8 cellular contexts compared by ENCODE assay signal in the genomic region with DNA sequence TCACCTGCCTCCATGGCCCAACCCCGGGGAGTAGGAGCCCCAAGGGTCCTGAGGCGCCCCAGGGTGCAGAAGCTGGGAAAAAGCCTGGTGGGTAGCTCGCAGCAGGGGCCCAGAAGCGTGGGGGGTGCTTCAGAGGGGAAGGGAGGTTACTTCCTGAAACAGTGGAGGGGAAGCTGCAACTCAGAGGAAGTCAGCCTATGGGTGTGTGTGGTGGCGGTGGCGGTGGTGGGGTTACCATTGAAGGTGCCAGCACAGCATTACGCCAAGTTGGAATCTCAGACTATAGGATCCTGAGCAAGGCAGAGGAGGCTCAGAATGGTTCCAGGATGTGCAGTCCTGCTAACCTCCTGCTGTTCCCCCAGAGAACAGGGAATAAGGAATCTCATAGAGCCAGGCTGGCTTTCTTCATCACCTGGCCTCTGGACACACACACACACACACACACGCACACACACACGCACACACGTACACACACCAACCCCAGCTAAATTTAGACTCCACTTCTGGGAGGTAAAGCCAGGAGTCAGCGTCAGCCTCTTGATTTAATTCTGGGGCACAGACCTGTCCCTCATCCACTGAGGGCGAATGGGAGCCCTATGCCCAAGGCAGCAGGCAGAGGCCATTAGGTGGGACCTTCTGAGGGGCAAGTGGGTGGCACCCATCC. TPM values are rescaled to one million over a fixed set of nuclear protein-coding genes. Genes with fewer than 3 reads are reported as not detected.
DNase-seq lines count a peak whose midpoint lies in the region; ATAC-seq and TF ChIP-seq lines count a peak whose summit lies in the region.

No MANE protein-coding gene starts in this region.

- H3K27ac ChIP-seq in HUES64 (ENCODE audit: low read depth, low read length) = peak overlapping the region; percentile 35; the same call in 1 of the 2 replicates

- peak; percentile 26 to 68 (median 46) for DNase-seq in activated CD4-positive, CD25-positive, alpha-beta regulatory T cell (lab: John Stamatoyannopoulos, UW)
- peak; percentile 64 to 83 for DNase-seq in central memory CD8-positive, alpha-beta T cell (ENCODE audit: low spot score in 2 of 2)
- DNase-seq in lower leg skin (ENCODE audit: low spot score in 2 of 2) (no peak), islet precursor cell (no peak)
- peak; percentile 66 for DNase-seq in stimulated activated CD8-positive, alpha-beta memory T cell treated with anti-CD3 and anti-CD28 coated beads, Interleukin-12 subunit alpha, Interleukin-12 subunit beta, amount 100 ng/mL, for 4 hours (ENCODE audit: low read depth)

- peak; percentile 86 for ATAC-seq in central memory CD8-positive, alpha-beta T cell (replicated peaks; ENCODE audit: extremely low read depth, poor library complexity, severe bottlenecking)
- ATAC-seq in HG03039 (IDR thresholded peaks at IDR 0.05; ENCODE audit: unreplicated experiment) = no peak

- H3K27me3 ChIP-seq in HUES64 (ENCODE audit: insufficient read depth, low read length) = no peaks in the 10 kb centered on the region

- H3K4me3 ChIP-seq in GM08714 (ENCODE audit: low read length) (peak overlapping the region; percentile 69), HUES64 (ENCODE audit: low read length) (peak overlapping the region; percentile 97), lower leg skin (ENCODE audit: low read depth, poor library complexity, severe bottlenecking) (peak overlapping the region; percentile 91)

- TF ChIP-seq POLR2A in lower leg skin (IDR thresholded peaks at IDR 0.05) = no peak

- H3K27ac Mint-ChIP-seq in central memory CD8-positive, alpha-beta T cell (ENCODE audit: low read depth) = peak overlapping the region; percentile 95

- 62% methylated on average over 12 of the region's 12 CpGs for WGBS in HUES64
- WGBS in lower leg skin, 2 donors = 19 to 33% methylated on average over 12 of the region's 12 CpGs

- no peak for TF ChIP-seq CTCF in lower leg skin (IDR thresholded peaks at IDR 0.05)

- H3K36me3 Mint-ChIP-seq in central memory CD8-positive, alpha-beta T cell (ENCODE audit: insufficient read depth) = peaks cover 54% of the 10 kb centered on the region

- peak overlapping the region; percentile 88 for H3K9ac ChIP-seq in HUES64 (ENCODE audit: low read depth, low read length)

- no peaks in the 10 kb centered on the region for H3K9me3 Mint-ChIP-seq in central memory CD8-positive, alpha-beta T cell

- intact Hi-C loops in lower leg skin (cut with DNase I; ENCODE audit: low total_unique reads) = no loop called here

- peaks cover 53% of the 10 kb centered on the region for H3K4me1 Mint-ChIP-seq in central memory CD8-positive, alpha-beta T cell

- no peaks in the 10 kb centered on the region; the same call in 1 of the 2 replicates for H3K4me1 ChIP-seq in HUES64 (ENCODE audit: insufficient read depth, low read length)

- H3K4me3 Mint-ChIP-seq in central memory CD8-positive, alpha-beta T cell = peak overlapping the region; percentile 81

- no peaks in the 10 kb centered on the region for H3K27me3 Mint-ChIP-seq in central memory CD8-positive, alpha-beta T cell

- peaks cover 52% of the 10 kb centered on the region for H3K36me3 ChIP-seq in HUES64 (ENCODE audit: insufficient read depth, low read length)

- no peaks in the 10 kb centered on the region for H3K9me3 ChIP-seq in HUES64 (ENCODE audit: insufficient read depth, low read depth, low read length)

RNA-seq across cellular contexts. Expression of gene DENND4B, which starts 1.3 kb away (rescaled TPM):
- polyA plus RNA-seq in HUES64 (2013, experiment 1 of 2) = 25.4 TPM
- polyA plus RNA-seq in HUES64 (2013, experiment 2 of 2) = 23.6 TPM
- 10 to 100 TPM; 18.4 to 31.1 (median 20.5) TPM for total RNA-seq in lower leg skin

RNA-seq across cellular contexts. Expression of gene CRTC2, which starts 13.1 kb away (rescaled TPM):
- polyA plus RNA-seq in HUES64 (2013, experiment 1 of 2) = 15.1 TPM
- 15.8 TPM for polyA plus RNA-seq in HUES64 (2013, experiment 2 of 2)
- 10 to 100 TPM; 14.3 to 28.1 (median 21.1) TPM for total RNA-seq in lower leg skin

RNA-seq across cellular contexts. Expression of gene SLC39A1, which starts 18.1 kb away (rescaled TPM):
- 148 TPM for polyA plus RNA-seq in HUES64 (2013, experiment 1 of 2)
- polyA plus RNA-seq in HUES64 (2013, experiment 2 of 2) = 147 TPM
- 100 to 1,000 TPM in 2 of 4 donors, 10 to 100 TPM in 2; 88.6 to 105 (median 98.8) TPM for total RNA-seq in lower leg skin

RNA-seq across cellular contexts. Expression of gene CREB3L4, which starts 22.4 kb away (rescaled TPM):
- polyA plus RNA-seq in HUES64 (2013, experiment 1 of 2) = 17.2 TPM
- 18.1 TPM for polyA plus RNA-seq in HUES64 (2013, experiment 2 of 2)
- 10 to 100 TPM; 18.7 to 25.5 (median 22.9) TPM for total RNA-seq in lower leg skin

RNA-seq across cellular contexts. Expression of gene GATAD2B, which starts 22.5 kb away (rescaled TPM):
- polyA plus RNA-seq in HUES64 (2013, experiment 1 of 2) = 13.0 TPM
- 14.2 TPM for polyA plus RNA-seq in HUES64 (2013, experiment 2 of 2)
- 10 to 100 TPM; 24.1 to 49.3 (median 29.3) TPM for total RNA-seq in lower leg skin

Comparison
In these comparisons a context has a peak if more than half of its experiments do, and no peak if none do; other contexts are left out.
1. DNase-seq: peak in activated CD4-positive, CD25-positive, alpha-beta regulatory T cell (4 of 4), central memory CD8-positive, alpha-beta T cell (2 of 2) and stimulated activated CD8-positive, alpha-beta memory T cell treated with anti-CD3 and anti-CD28 coated beads, Interleukin-12 subunit alpha, Interleukin-12 subunit beta, amount 100 ng/mL, for 4 hours (single experiment); none in lower leg skin (0 of 2) and islet precursor cell (single experiment).
2. Peak in every context shown above with its lines, with median percentiles within 50 percentile points of each other: H3K4me3 ChIP-seq.